31 cellular contexts compared by ENCODE assay signal in genomic region chr7:8258166-8258565, GRCh38.
"Had no signal": no experiment of that assay in that cellular context is flagged by ENCODE, and none has a peak within 500 bp of the region (broad histone marks: within the 10 kb centered on the region; RNA-seq: fewer than 3 reads in every experiment).

No MANE protein-coding gene starts in this region.

- H3K4me3 ChIP-seq: neural progenitor cell, ovary, psoas muscle, skin epidermis, smooth muscle cell, spleen, suprapubic skin, testis, tibial artery, transverse colon, upper lobe of right lung, vagina had no signal

- H3K9me3 Mint-ChIP-seq: natural killer cell; nephron; neural progenitor cell; stimulated activated memory B cell treated with anti-CD40 and anti-IgM and Interleukin-4, amounts not matched to agents 10 μg/mL and 1 μg/mL and 100 μg/mL, for 72 hours; stimulated activated naive CD8-positive, alpha-beta T cell treated with anti-CD3 and anti-CD28 coated beads, Interleukin-15, amount 100 ng/mL, for 72 hours; type B pancreatic cell had no signal

- H3K27me3 ChIP-seq: ovary, testis, upper lobe of right lung, vagina had no signal

- H3K27me3 Mint-ChIP-seq: progenitor cell of endocrine pancreas had no signal

- H3K4me3 Mint-ChIP-seq: natural killer cell; nephron; neural progenitor cell; stimulated activated memory B cell treated with anti-CD40 and anti-IgM and Interleukin-4, amounts not matched to agents 10 μg/mL and 1 μg/mL and 100 μg/mL, for 72 hours; stimulated activated naive CD8-positive, alpha-beta T cell treated with anti-CD3 and anti-CD28 coated beads, Interleukin-15, amount 100 ng/mL, for 72 hours; type B pancreatic cell had no signal

- H3K4me1 ChIP-seq: neural progenitor cell, psoas muscle, testis, upper lobe of right lung had no signal

- H3K79me2 ChIP-seq: parathyroid adenoma had no signal

- ATAC-seq: natural killer cell; psoas muscle; right cardiac atrium; sciatic nerve; stimulated activated memory B cell treated with anti-CD40 and anti-IgM and Interleukin-4, amounts not matched to agents 10 μg/mL and 1 μg/mL and 100 μg/mL, for 72 hours; stimulated activated naive CD8-positive, alpha-beta T cell treated with anti-CD3 and anti-CD28 coated beads, Interleukin-15, amount 100 ng/mL, for 72 hours; stimulated activated naive CD8-positive, alpha-beta T cell treated with anti-CD3 and anti-CD28 coated beads, Interleukin-15, Interleukin-2, amounts not matched to agents 100 U/mL and 50 U/mL, for 24 hours; upper lobe of right lung had no signal

- H3K27ac Mint-ChIP-seq: natural killer cell; nephron; neural progenitor cell; progenitor cell of endocrine pancreas; stimulated activated memory B cell treated with anti-CD40 and anti-IgM and Interleukin-4, amounts not matched to agents 10 μg/mL and 1 μg/mL and 100 μg/mL, for 72 hours; stimulated activated naive CD8-positive, alpha-beta T cell treated with anti-CD3 and anti-CD28 coated beads, Interleukin-15, amount 100 ng/mL, for 72 hours; type B pancreatic cell had no signal

- H3K36me3 ChIP-seq: neural progenitor cell, ovary, spleen, suprapubic skin, tibial artery, transverse colon, upper lobe of right lung, vagina had no signal

- H3K9ac ChIP-seq: neural progenitor cell, parathyroid adenoma had no signal

- H3K27ac ChIP-seq: neural progenitor cell, ovary, parathyroid adenoma, psoas muscle, skin epidermis, spleen, suprapubic skin, testis, tibial artery, transverse colon, upper lobe of right lung, vagina had no signal

- H3K4me2 ChIP-seq: neural progenitor cell, smooth muscle cell had no signal

- H2AFZ ChIP-seq: neural progenitor cell, parathyroid adenoma had no signal

- H3K36me3 Mint-ChIP-seq: natural killer cell; neural progenitor cell; stimulated activated memory B cell treated with anti-CD40 and anti-IgM and Interleukin-4, amounts not matched to agents 10 μg/mL and 1 μg/mL and 100 μg/mL, for 72 hours; type B pancreatic cell had no signal

- H3K9me3 ChIP-seq: ovary, psoas muscle, spleen, suprapubic skin, testis, tibial artery, transverse colon, upper lobe of right lung, vagina had no signal

- DNase-seq: natural killer cell; occipital lobe; ovary; posterior cingulate gyrus; psoas muscle; right cardiac atrium; spleen; stimulated activated CD4-positive, alpha-beta T cell treated with anti-CD3 and anti-CD28 coated beads, Interleukin-12 subunit alpha, Interleukin-12 subunit beta, amount 100 ng/mL, for 4 hours; stimulated activated CD4-positive, alpha-beta T cell treated with anti-CD3 and anti-CD28 coated beads, Interleukin-1b, Interleukin-23, amount 100 ng/mL, for 48 hours; stimulated activated CD4-positive, alpha-beta T cell treated with anti-CD3 and anti-CD28 coated beads, Interleukin-4, amount 100 ng/mL, for 1 hour; stimulated activated CD4-positive, alpha-beta T cell treated with anti-CD3 and anti-CD28 coated beads, Interleukin-4, amount 100 ng/mL, for 4 hours; stimulated activated CD8-positive, alpha-beta memory T cell treated with anti-CD3 and anti-CD28 coated beads, Interleukin-4, amount 100 ng/mL, for 48 hours; stimulated activated naive CD4-positive, alpha-beta T cell; stimulated activated naive CD8-positive, alpha-beta T cell treated with anti-CD3 and anti-CD28 coated beads, Interleukin-15, amount 100 ng/mL, for 72 hours; stimulated activated naive CD8-positive, alpha-beta T cell treated with anti-CD3 and anti-CD28 coated beads, Interleukin-15, Interleukin-2, amounts not matched to agents 100 U/mL and 50 U/mL, for 24 hours; substantia nigra; testis; tibial artery; transverse colon; upper lobe of right lung had no signal
